In the genomic region with DNA sequence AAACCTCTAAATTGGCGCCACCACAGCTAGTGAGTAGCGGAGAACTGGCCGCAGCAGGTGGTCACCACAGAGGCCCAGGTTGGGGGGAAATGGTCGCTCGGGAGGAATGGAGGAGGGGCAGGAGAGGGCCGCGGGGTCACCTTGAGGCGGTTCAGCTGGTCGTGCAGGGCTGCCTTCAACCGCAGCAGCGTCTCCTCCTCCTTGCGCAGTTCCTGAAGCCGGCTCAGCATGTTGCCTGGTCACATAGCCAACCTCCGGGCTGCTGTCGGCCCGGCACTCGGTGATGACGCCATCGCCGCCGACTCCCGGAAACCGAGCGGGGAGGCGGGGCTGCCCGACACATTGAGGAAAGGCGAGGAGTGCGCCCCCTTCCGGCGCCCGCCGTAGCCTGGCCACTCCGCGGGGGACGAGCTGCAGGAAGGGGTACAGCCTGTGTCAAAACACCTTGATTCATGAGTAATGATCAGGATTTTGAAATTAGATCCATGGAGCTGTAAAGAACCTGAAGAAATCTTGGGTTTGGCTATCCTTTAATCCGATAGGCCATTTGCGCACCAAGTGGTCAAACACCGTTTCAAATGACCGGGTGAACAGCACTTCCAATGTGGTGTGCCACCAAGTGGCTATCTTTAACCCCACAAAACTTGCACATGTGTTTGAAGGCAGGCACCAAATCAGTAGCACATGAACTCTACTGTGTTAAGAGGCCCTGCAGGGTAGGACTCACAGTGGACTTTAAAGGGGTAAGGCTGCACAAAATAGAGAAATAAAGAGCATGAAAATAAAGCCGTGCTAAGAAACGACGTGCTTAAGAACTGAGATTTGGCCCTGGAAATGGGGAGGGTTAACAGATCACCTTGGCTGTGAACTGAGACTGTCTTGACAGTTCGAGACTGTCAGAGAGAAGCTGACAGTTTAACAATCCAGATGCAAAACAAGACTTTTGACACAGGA, we compare ENCODE assay signal across 8 cellular contexts. TPM values are rescaled to one million over a fixed set of nuclear protein-coding genes. Genes with fewer than 3 reads are reported as not detected.
DNase-seq lines count a peak whose midpoint lies in the region; ATAC-seq and TF ChIP-seq lines count a peak whose summit lies in the region.

A gene with protein sequence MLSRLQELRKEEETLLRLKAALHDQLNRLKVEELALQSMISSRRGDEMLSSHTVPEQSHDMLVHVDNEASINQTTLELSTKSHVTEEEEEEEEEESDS (minus strand): TSS at position 261 of the 954 bp plus-strand sequence. CDS start 31 bp downstream, at position 230.

- ATAC-seq in HG02885 (IDR thresholded peaks at IDR 0.05; ENCODE audit: poor library complexity, unreplicated experiment) = peak; percentile 89
- peak; percentile 96 for ATAC-seq in right cardiac atrium
- peak; percentile 99 for ATAC-seq in aorta (ENCODE audit: low FRiP score)

- H3K27ac ChIP-seq in right cardiac atrium (ENCODE audit: low read length) (peak within 1 kb of the TSS; percentile 89), rectal smooth muscle tissue (ENCODE audit: low read depth, low read length) (peak within 1 kb of the TSS; percentile 88), aorta (ENCODE audit: low read depth in 1 of 2, low read length in 2 of 2) (peak within 1 kb of the TSS; percentile 52 to 67)

- TF ChIP-seq POLR2A in GM15510 (IDR thresholded peaks at IDR 0.05; ENCODE audit: borderline replicate concordance, extremely low read depth, insufficient read length) = peak; percentile 74

- peak within 1 kb of the TSS; percentile 94 for H3K9ac ChIP-seq in rectal smooth muscle tissue (ENCODE audit: low read length)

- no peaks in the 10 kb centered on the region for H3K9me3 ChIP-seq in right cardiac atrium (ENCODE audit: control insufficient read depth, low read length)
- H3K9me3 ChIP-seq in aorta (ENCODE audit: control insufficient read depth, low read length) = no peaks in the 10 kb centered on the region

- H3K4me3 ChIP-seq in right cardiac atrium (ENCODE audit: low read length) = peak within 1 kb of the TSS; percentile 81
- H3K4me3 ChIP-seq in rectal smooth muscle tissue (ENCODE audit: low read length) = peak within 1 kb of the TSS; percentile 99
- peak within 1 kb of the TSS; percentile 76 to 79 for H3K4me3 ChIP-seq in aorta (ENCODE audit: low read length in 2 of 2)

- H3K36me3 ChIP-seq in rectal smooth muscle tissue (ENCODE audit: control insufficient read depth, insufficient read depth, low read length) (peaks cover 26% of the 10 kb centered on the region), aorta (ENCODE audit: control insufficient read depth in 1 of 2, insufficient read depth in 2 of 2, low read length in 1 of 2) (peaks cover 3 to 4% of the 10 kb centered on the region in 2 donors)

- peak; percentile 77 for DNase-seq in NCI-H1694 treated with DMSO at 0.1 percent for 48 hours (lab: John Stamatoyannopoulos, UW)
- DNase-seq in anterior cingulate cortex (lab: John Stamatoyannopoulos, UW) = peak; percentile 60 to 98 (median 89)
- DNase-seq in right cardiac atrium = peak; percentile 97 to 99 (median 98)
- peak; percentile 98 to 99 for DNase-seq in aorta

- no peaks in the 10 kb centered on the region for H3K27me3 ChIP-seq in right cardiac atrium (ENCODE audit: control insufficient read depth, insufficient read depth)
- no peaks in the 10 kb centered on the region for H3K27me3 ChIP-seq in rectal smooth muscle tissue (ENCODE audit: control insufficient read depth, insufficient read depth, low read length)
- H3K27me3 ChIP-seq in aorta (ENCODE audit: control insufficient read depth in 1 of 2, insufficient read depth in 2 of 2, low read length in 1 of 2) = no peaks in the 10 kb centered on the region

- intact Hi-C loops in T-helper 2 cell treated with Interferon-gamma antibody and Interleukin-4, amounts not matched to agents 100 ng/mL and 5 ng/mL, for 36 hours (cut with micrococcal nuclease) = loop anchor here (1.0 to 10.0 kb wide), 5 partner anchors 8 to 633 kb away; partner anchors contain the start of genes DIS3L, MAP2K1, RAB11A and TIPIN
- intact Hi-C loops in right cardiac atrium (cut with DNase I) = loop anchor here in 2 of 4 donors (10.0 kb wide), 2 partner anchors 103 to 113 kb away; partner anchors contain the start of gene MAP2K1 (in 1 of the 2)
- intact Hi-C loops in aorta (cut with DNase I) = loop anchor here (2.0 to 5.0 kb wide), 2 partner anchors 110 to 111 kb away; partner anchors contain the start of gene MAP2K1 (in 2 of the 2)

- WGBS in right cardiac atrium = 7% methylated on average over 43 of the region's 43 CpGs
- 6% methylated on average over 43 of the region's 43 CpGs for WGBS in aorta, 2 donors

- H3K4me1 ChIP-seq in right cardiac atrium (ENCODE audit: control insufficient read depth, insufficient read depth, low read length) = peaks cover 3% of the 10 kb centered on the region
- H3K4me1 ChIP-seq in rectal smooth muscle tissue (ENCODE audit: control insufficient read depth, insufficient read depth, low read length) = peaks cover 8% of the 10 kb centered on the region
- no peaks in the 10 kb centered on the region for H3K4me1 ChIP-seq in aorta (ENCODE audit: control insufficient read depth in 1 of 2, insufficient read depth in 2 of 2, low read length in 2 of 2)

RNA-seq across cellular contexts. Expression of the gene that starts here (rescaled TPM):
- total RNA-seq in T-helper 2 cell treated with Interferon-gamma antibody and Interleukin-4, amounts not matched to agents 100 ng/mL and 5 ng/mL, for 36 hours = 22.3 and 23.1 TPM in 2 replicates
- total RNA-seq in right cardiac atrium (10 to 100 TPM; 33.9 to 45.5 (median 38.9) TPM), aorta (10 to 100 TPM; 18.9 to 19.3 TPM)
- polyA plus RNA-seq in right cardiac atrium (60.8 TPM), aorta (10 to 100 TPM; 25.0 to 60.1 TPM)

Comparison
In these comparisons a context has a peak if more than half of its experiments do, and no peak if none do; other contexts are left out.
1. Peak in every context shown above with its lines: DNase-seq, ATAC-seq, H3K4me3 ChIP-seq and H3K27ac ChIP-seq.